27 cellular contexts compared by ENCODE assay signal in genomic region chr17:30221346-30221745, GRCh38. TPM values are rescaled to one million over a fixed set of nuclear protein-coding genes. Genes with fewer than 3 reads are reported as not detected.
"Had no signal": no experiment of that assay in that cellular context is flagged by ENCODE, and none has a peak within 500 bp of the region (broad histone marks: within the 10 kb centered on the region; RNA-seq: fewer than 3 reads in every experiment).

No MANE protein-coding gene starts in this region.

- H3K27ac Mint-ChIP-seq: dendritic cell treated with granulocyte-macrophage colony-stimulating factor and Interleukin-4, amounts not matched to agents 40 ng/mL and 50 ng/mL, for 4 days; effector memory CD8-positive, alpha-beta T cell; endodermal cell; mesothelial cell of epicardium had no signal

- H3K4me3 Mint-ChIP-seq: dendritic cell treated with granulocyte-macrophage colony-stimulating factor and Interleukin-4, amounts not matched to agents 40 ng/mL and 50 ng/mL, for 4 days; effector memory CD8-positive, alpha-beta T cell; endodermal cell; mesothelial cell of epicardium had no signal

- H3K36me3 ChIP-seq: colonic mucosa, gastrocnemius medialis, heart right ventricle, lower lobe of right lung had no signal

- H3K27ac ChIP-seq: colonic mucosa, epithelial cell of prostate, esophagus squamous epithelium, gastrocnemius medialis, heart right ventricle, left lung, lower lobe of right lung had no signal

- H3K4me1 ChIP-seq: colonic mucosa, gastrocnemius medialis, heart right ventricle, left lung, lower lobe of right lung had no signal

- H3K9me3 Mint-ChIP-seq: dendritic cell treated with granulocyte-macrophage colony-stimulating factor and Interleukin-4, amounts not matched to agents 40 ng/mL and 50 ng/mL, for 4 days; effector memory CD8-positive, alpha-beta T cell; endodermal cell; mesothelial cell of epicardium had no signal

- H3K36me3 Mint-ChIP-seq: mesothelial cell of epicardium had no signal

- H3K27me3 ChIP-seq: colonic mucosa, esophagus squamous epithelium, gastrocnemius medialis, heart right ventricle, left lung had no signal

- H3K9me3 ChIP-seq: colonic mucosa, esophagus squamous epithelium, gastrocnemius medialis, heart right ventricle, left lung, lower lobe of right lung, mucosa of descending colon had no signal

- H3K4me3 ChIP-seq: colonic mucosa, esophagus squamous epithelium, gastrocnemius medialis, heart right ventricle, left lung, lower lobe of right lung, mucosa of descending colon had no signal

- ATAC-seq: effector memory CD8-positive, alpha-beta T cell; esophagus mucosa; gastrocnemius medialis; heart right ventricle; left cardiac atrium; left lung; left ventricle myocardium superior; lower lobe of right lung; mucosa of descending colon had no signal

- DNase-seq: colonic mucosa; cortex of kidney; effector CD8-positive, alpha-beta T cell; effector memory CD8-positive, alpha-beta T cell; endodermal cell; erythroblast; esophagus squamous epithelium; foreskin fibroblast; foreskin melanocyte; gastrocnemius medialis; glutamatergic neuron; head of caudate nucleus; heart right ventricle; hippocampal formation; left cardiac atrium; left lung; left ventricle myocardium superior; lower lobe of right lung; mesenchymal stem cell; mucosa of descending colon had no signal

RNA-seq across cellular contexts. Expression of gene SLC6A4, which starts 14.2 kb away (rescaled TPM):
- total RNA-seq: chondrocyte, left ventricle myocardium superior, mesenteric fat pad had no signal
- polyA plus RNA-seq: keratinocyte had no signal
